In the genomic region with DNA sequence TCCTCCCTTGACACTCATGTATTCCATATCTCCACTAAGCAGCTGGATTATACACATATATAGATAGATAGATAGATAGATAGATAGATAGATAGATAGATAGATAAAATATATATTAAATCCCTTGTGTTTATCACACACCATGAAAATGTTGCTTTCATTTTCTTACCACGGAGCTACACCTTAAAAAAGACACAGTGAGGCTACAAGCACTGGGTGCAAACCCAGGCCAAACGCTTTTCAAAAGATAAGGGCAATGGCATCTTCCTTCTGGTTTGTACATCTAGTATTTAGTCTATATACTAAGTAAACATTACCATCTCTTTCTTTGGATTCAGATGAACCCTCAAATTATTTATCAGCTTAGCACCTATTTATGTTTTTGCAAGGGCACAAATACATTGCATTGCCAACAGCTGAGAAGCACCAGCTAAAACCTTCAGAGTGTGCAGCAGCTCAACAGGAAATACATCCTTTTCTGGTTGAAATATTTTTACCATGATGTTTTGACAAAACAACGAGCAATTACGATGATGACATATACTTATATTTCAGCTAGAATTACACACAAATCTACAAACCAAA, we compare ENCODE assay signal across 10 cellular contexts.
DNase-seq lines count a peak whose midpoint lies in the region; ATAC-seq, FAIRE-seq and TF ChIP-seq lines count a peak whose summit lies in the region.
"Had no signal": no experiment of that assay in that cellular context is flagged by ENCODE, and none has a peak within 500 bp of the region (broad histone marks: within the 10 kb centered on the region; RNA-seq: fewer than 3 reads in every experiment).

No MANE protein-coding gene starts in this region.

- H3K36me3 ChIP-seq in small intestine (ENCODE audit: control insufficient read depth in 2 of 2, insufficient read depth in 2 of 2, low read length in 2 of 2) = no peaks in the 10 kb centered on the region

- H3K9me3 ChIP-seq in small intestine (ENCODE audit: control insufficient read depth, low read depth) = no peaks in the 10 kb centered on the region
- H3K9me3 ChIP-seq: A549 had no signal

- WGBS in small intestine, 3 donors = 43 to 65% (median 49%) methylated on average over 4 of the region's 4 CpGs

- peaks cover 8% of the 10 kb centered on the region for H3K9me3 Mint-ChIP-seq in activated CD4-positive, alpha-beta T cell treated with anti-CD3 and anti-CD28 coated beads, Interleukin-2, amount 10 ng/mL, durations not matched to agents 24 days and 14 days
- no peaks in the 10 kb centered on the region for H3K9me3 Mint-ChIP-seq in T-cell

- POLR2A ChIA-PET in T-cell (lab: Charles Lee) = interaction anchor here (0.6 to 1.5 kb wide), 10 partner anchors 9 to 27 kb away, joined by 3 to 13 read pairs (median 4); no protein-coding TSS in a partner anchor

- peak overlapping the region; percentile 86 for H3K4me3 Mint-ChIP-seq in activated CD4-positive, alpha-beta T cell treated with anti-CD3 and anti-CD28 coated beads, Interleukin-2, amount 10 ng/mL, durations not matched to agents 24 days and 14 days
- peak overlapping the region; percentile 86 to 95 (median 91) for H3K4me3 Mint-ChIP-seq in T-cell

- peak; percentile 73 for DNase-seq in activated CD4-positive, alpha-beta T cell treated with anti-CD3 and anti-CD28 coated beads, Interleukin-2, amount 10 ng/mL, durations not matched to agents 24 days and 14 days
- DNase-seq in activated CD4-positive, alpha-beta T cell treated with anti-CD3 and anti-CD28 coated beads, Interleukin-2, amount 50 U/mL, for 4 hours = no peak
- peak in 19 of 34 experiments; percentile 6 to 45 (median 25) for DNase-seq in T-cell
- peak; percentile 24 for DNase-seq in small intestine
- no peak for DNase-seq in NCI-H1092 (lab: John Stamatoyannopoulos, UW)
- no peak for DNase-seq in DMS153 treated with DMSO at 0.1 percent for 48 hours (lab: John Stamatoyannopoulos, UW; ENCODE audit: unreplicated experiment)
- no peak for DNase-seq in dorsolateral prefrontal cortex

- H3K4me3 ChIP-seq in small intestine (ENCODE audit: low read depth in 1 of 2, low read length in 2 of 2) (no peak overlapping the region), dorsolateral prefrontal cortex (no peak overlapping the region)
- H3K4me3 ChIP-seq: A549 had no signal

- H3K27me3 Mint-ChIP-seq in activated CD4-positive, alpha-beta T cell treated with anti-CD3 and anti-CD28 coated beads, Interleukin-2, amount 10 ng/mL, durations not matched to agents 24 days and 14 days = no peaks in the 10 kb centered on the region
- H3K27me3 Mint-ChIP-seq in T-cell = no peaks in the 10 kb centered on the region

- no peaks in the 10 kb centered on the region for H3K4me1 ChIP-seq in small intestine (ENCODE audit: control insufficient read depth in 2 of 2, insufficient read depth in 1 of 2, low read depth in 1 of 2, low read length in 1 of 2)
- H3K4me1 ChIP-seq: A549 had no signal

- peaks cover 52% of the 10 kb centered on the region for H3K4me1 Mint-ChIP-seq in activated CD4-positive, alpha-beta T cell treated with anti-CD3 and anti-CD28 coated beads, Interleukin-2, amount 10 ng/mL, durations not matched to agents 24 days and 14 days
- peaks cover 77 to 94% (median 82%) of the 10 kb centered on the region in 3 donors for H3K4me1 Mint-ChIP-seq in T-cell

- H3K27ac ChIP-seq in small intestine (ENCODE audit: low read depth in 1 of 2, low read length in 1 of 2) = peak overlapping the region; percentile 32 to 92
- no peak overlapping the region for H3K27ac ChIP-seq in dorsolateral prefrontal cortex
- H3K27ac ChIP-seq: A549 had no signal

- H3K27ac Mint-ChIP-seq in activated CD4-positive, alpha-beta T cell treated with anti-CD3 and anti-CD28 coated beads, Interleukin-2, amount 10 ng/mL, durations not matched to agents 24 days and 14 days = peak overlapping the region; percentile 96
- peak overlapping the region; percentile 99 to 100 for H3K27ac Mint-ChIP-seq in T-cell

- no peak for TF ChIP-seq CTCF in dorsolateral prefrontal cortex (IDR thresholded peaks at IDR 0.05 in 54 of 56, conservative IDR thresholded peaks at IDR 0.05 in 2 of 56; ENCODE audit: low read depth in 1 of 56, partially characterized antibody in 56 of 56)

- intact Hi-C loops in activated CD4-positive, alpha-beta T cell treated with anti-CD3 and anti-CD28 coated beads, Interleukin-2, amount 10 ng/mL, durations not matched to agents 24 days and 14 days (cut with micrococcal nuclease) = loop anchor here (1.0 to 5.0 kb wide), 4 partner anchors 13 to 482 kb away; no protein-coding TSS in a partner anchor
- intact Hi-C loops in dorsolateral prefrontal cortex (cut with DNase I) = no loop called here

- FAIRE-seq in small intestine (lab: Jason Lieb, UNC) = no peak
- FAIRE-seq: A549 had no signal

- CTCF ChIA-PET in T-cell (lab: Charles Lee) = interaction anchor here (0.5 to 3.4 kb wide), 13 partner anchors 8 to 154 kb away, joined by 3 to 17 read pairs (median 4); no protein-coding TSS in a partner anchor

- no peaks in the 10 kb centered on the region for H3K27me3 ChIP-seq in small intestine (ENCODE audit: control insufficient read depth in 2 of 2, insufficient read depth in 2 of 2, low read length in 2 of 2)
- H3K27me3 ChIP-seq in dorsolateral prefrontal cortex = no peaks in the 10 kb centered on the region

- H3K36me3 Mint-ChIP-seq in activated CD4-positive, alpha-beta T cell treated with anti-CD3 and anti-CD28 coated beads, Interleukin-2, amount 10 ng/mL, durations not matched to agents 24 days and 14 days (ENCODE audit: low read depth) = peaks cover 28% of the 10 kb centered on the region
- peaks cover 40% of the 10 kb centered on the region for H3K36me3 Mint-ChIP-seq in T-cell

- ATAC-seq in HG02798 (IDR thresholded peaks at IDR 0.05; ENCODE audit: poor library complexity, unreplicated experiment) (peak; percentile 47), T-cell (replicated peaks in 1 of 4) (peak; percentile 79 to 83 (median 81))
- ATAC-seq: A549, HCT116 had no signal

Comparison
In these comparisons a context has a peak if more than half of its experiments do, and no peak if none do; other contexts are left out.
1. DNase-seq: peak in activated CD4-positive, alpha-beta T cell treated with anti-CD3 and anti-CD28 coated beads, Interleukin-2, amount 10 ng/mL, durations not matched to agents 24 days and 14 days (single experiment), T-cell (19 of 34) and small intestine (single experiment); none in activated CD4-positive, alpha-beta T cell treated with anti-CD3 and anti-CD28 coated beads, Interleukin-2, amount 50 U/mL, for 4 hours (0 of 2), NCI-H1092 (single experiment), DMS153 treated with DMSO at 0.1 percent for 48 hours (single experiment) and dorsolateral prefrontal cortex (0 of 10).
2. H3K27ac ChIP-seq: peak in small intestine (2 of 2); none in dorsolateral prefrontal cortex (0 of 59).